Comparison of ENCODE assay signal across 8 cellular contexts in the genomic region with DNA sequence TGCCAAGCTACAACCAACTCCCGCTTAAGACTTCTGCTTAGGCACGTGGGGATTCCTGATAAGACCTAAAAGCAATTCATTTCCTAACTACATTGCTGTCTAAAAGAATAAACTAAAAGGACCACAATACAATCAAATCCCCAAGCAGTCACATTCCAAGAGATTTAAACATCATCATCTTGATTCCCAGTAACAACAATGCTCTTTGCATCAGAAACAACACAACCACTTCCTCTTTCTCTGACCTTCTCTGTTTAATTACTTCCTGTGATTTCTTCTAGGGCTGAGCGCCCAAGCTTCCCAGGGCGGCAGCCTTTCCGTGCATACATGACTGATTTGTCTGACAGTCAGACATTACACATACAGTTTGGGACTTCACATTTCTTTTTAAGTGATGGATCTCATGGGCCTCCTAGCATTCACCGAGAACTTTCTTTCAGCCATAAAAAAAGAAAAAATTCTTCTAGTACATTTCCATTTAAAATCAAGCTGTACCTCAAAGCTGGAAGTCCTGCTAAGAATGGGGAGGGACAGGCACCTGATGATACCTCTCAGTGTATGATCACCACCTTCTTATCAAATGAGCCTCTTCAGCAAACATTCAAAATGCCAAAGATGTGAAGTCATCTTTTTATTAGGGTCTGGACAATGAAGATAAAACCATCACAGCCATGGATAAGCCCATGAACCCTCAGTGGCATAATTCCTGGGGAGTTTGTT. TPM values are rescaled to one million over a fixed set of nuclear protein-coding genes. Genes with fewer than 3 reads are reported as not detected.
DNase-seq lines count a peak whose midpoint lies in the region; ATAC-seq and TF ChIP-seq lines count a peak whose summit lies in the region.

No MANE protein-coding gene starts in this region.

- H3K4me3 Mint-ChIP-seq in stimulated activated memory B cell treated with anti-CD40 and anti-IgM and Interleukin-4, amounts not matched to agents 10 μg/mL and 1 μg/mL and 100 μg/mL, for 72 hours, result peak overlapping the region; percentile 11

- H3K4me1 Mint-ChIP-seq in stimulated activated memory B cell treated with anti-CD40 and anti-IgM and Interleukin-4, amounts not matched to agents 10 μg/mL and 1 μg/mL and 100 μg/mL, for 72 hours, result peaks cover 19% of the 10 kb centered on the region

- no peaks in the 10 kb centered on the region for H3K9me3 Mint-ChIP-seq in stimulated activated memory B cell treated with anti-CD40 and anti-IgM and Interleukin-4, amounts not matched to agents 10 μg/mL and 1 μg/mL and 100 μg/mL, for 72 hours

- H3K9me3 ChIP-seq in SJCRH30 (replicated peaks), result no peaks in the 10 kb centered on the region

- peaks cover 37% of the 10 kb centered on the region for H3K27me3 Mint-ChIP-seq in stimulated activated memory B cell treated with anti-CD40 and anti-IgM and Interleukin-4, amounts not matched to agents 10 μg/mL and 1 μg/mL and 100 μg/mL, for 72 hours

- ATAC-seq in GM18517 (IDR thresholded peaks at IDR 0.05; ENCODE audit: unreplicated experiment) (peak; percentile 84), HG02852 (IDR thresholded peaks at IDR 0.05; ENCODE audit: unreplicated experiment) (peak; percentile 77)
- ATAC-seq in stimulated activated memory B cell treated with anti-CD40 and anti-IgM and Interleukin-4, amounts not matched to agents 10 μg/mL and 1 μg/mL and 100 μg/mL, for 72 hours, result peak; percentile 70

- H3K27ac ChIP-seq in SJCRH30, result no peak overlapping the region

- no peaks in the 10 kb centered on the region for H3K36me3 Mint-ChIP-seq in stimulated activated memory B cell treated with anti-CD40 and anti-IgM and Interleukin-4, amounts not matched to agents 10 μg/mL and 1 μg/mL and 100 μg/mL, for 72 hours

- DNase-seq in fibroblast of peridontal ligament (ENCODE audit: extremely low read depth) (peak; percentile 74), SJCRH30 (no peak), ecto neural progenitor cell (ENCODE audit: low spot score) (no peak)
- DNase-seq in stimulated activated CD4-positive, alpha-beta T cell treated with anti-CD3 and anti-CD28 coated beads, Interleukin-1b, Interleukin-23, amount 100 ng/mL, for 48 hours, result no peak

- no peak overlapping the region for H3K4me3 ChIP-seq in SJCRH30

- H3K27me3 ChIP-seq in SJCRH30, result no peaks in the 10 kb centered on the region

- H3K4me1 ChIP-seq in SJCRH30, result peaks cover 11% of the 10 kb centered on the region

- H3K27ac Mint-ChIP-seq in stimulated activated memory B cell treated with anti-CD40 and anti-IgM and Interleukin-4, amounts not matched to agents 10 μg/mL and 1 μg/mL and 100 μg/mL, for 72 hours, result no peak overlapping the region

- no peaks in the 10 kb centered on the region; the same call in 1 of the 2 replicates for H3K36me3 ChIP-seq in SJCRH30

TF ChIP-seq in PFSK-1, 5 proteins besides CTCF, POLR2A, EP300 and RAD21:
- TF ChIP-seq, protein P1, sequence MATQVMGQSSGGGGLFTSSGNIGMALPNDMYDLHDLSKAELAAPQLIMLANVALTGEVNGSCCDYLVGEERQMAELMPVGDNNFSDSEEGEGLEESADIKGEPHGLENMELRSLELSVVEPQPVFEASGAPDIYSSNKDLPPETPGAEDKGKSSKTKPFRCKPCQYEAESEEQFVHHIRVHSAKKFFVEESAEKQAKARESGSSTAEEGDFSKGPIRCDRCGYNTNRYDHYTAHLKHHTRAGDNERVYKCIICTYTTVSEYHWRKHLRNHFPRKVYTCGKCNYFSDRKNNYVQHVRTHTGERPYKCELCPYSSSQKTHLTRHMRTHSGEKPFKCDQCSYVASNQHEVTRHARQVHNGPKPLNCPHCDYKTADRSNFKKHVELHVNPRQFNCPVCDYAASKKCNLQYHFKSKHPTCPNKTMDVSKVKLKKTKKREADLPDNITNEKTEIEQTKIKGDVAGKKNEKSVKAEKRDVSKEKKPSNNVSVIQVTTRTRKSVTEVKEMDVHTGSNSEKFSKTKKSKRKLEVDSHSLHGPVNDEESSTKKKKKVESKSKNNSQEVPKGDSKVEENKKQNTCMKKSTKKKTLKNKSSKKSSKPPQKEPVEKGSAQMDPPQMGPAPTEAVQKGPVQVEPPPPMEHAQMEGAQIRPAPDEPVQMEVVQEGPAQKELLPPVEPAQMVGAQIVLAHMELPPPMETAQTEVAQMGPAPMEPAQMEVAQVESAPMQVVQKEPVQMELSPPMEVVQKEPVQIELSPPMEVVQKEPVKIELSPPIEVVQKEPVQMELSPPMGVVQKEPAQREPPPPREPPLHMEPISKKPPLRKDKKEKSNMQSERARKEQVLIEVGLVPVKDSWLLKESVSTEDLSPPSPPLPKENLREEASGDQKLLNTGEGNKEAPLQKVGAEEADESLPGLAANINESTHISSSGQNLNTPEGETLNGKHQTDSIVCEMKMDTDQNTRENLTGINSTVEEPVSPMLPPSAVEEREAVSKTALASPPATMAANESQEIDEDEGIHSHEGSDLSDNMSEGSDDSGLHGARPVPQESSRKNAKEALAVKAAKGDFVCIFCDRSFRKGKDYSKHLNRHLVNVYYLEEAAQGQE (IDR thresholded peaks at IDR 0.05; ENCODE audit: insufficient read depth in 1 of 2, low read depth in 2 of 2, low read length in 2 of 2), result no peak
- TF ChIP-seq SIN3A (IDR thresholded peaks at IDR 0.05; ENCODE audit: borderline replicate concordance, insufficient read depth, low read length) (0 out of 2 replicates have a peak, but pooled peaks have one; percentile 33), FOXP2 (optimal IDR thresholded peaks at IDR 0.05; ENCODE audit: borderline replicate concordance, extremely low read depth, extremely low read length, insufficient read depth) (no peak)

RNA-seq across cellular contexts. Expression of gene SPRED2, which starts 11.5 kb away (rescaled TPM):
- polyA plus RNA-seq in PFSK-1 (2012; ENCODE audit: insufficient read length, low read depth), result 79.9 TPM
- 20.8 and 22.3 TPM in 2 replicates for total RNA-seq in SJCRH30 (2014; rRNA removed; shearing (Covaris generic))
